ENCODE assay signal across 16 cellular contexts in genomic region chr4:3520276-3520675, GRCh38. TPM values are rescaled to one million over a fixed set of nuclear protein-coding genes. Genes with fewer than 3 reads are reported as not detected.
"Had no signal": no experiment of that assay in that cellular context is flagged by ENCODE, and none has a peak within 500 bp of the region (broad histone marks: within the 10 kb centered on the region; RNA-seq: fewer than 3 reads in every experiment).

No MANE protein-coding gene starts in this region.

- H3K4me1 Mint-ChIP-seq: activated T-helper 17 cell treated with anti-CD3 and anti-CD28 coated beads, Interleukin-2, amount 50 U/mL, for 72 hours; memory B cell had no signal

- H3K4me3 Mint-ChIP-seq: activated T-helper 17 cell treated with anti-CD3 and anti-CD28 coated beads, Interleukin-2, amount 50 U/mL, for 72 hours; memory B cell; nephron had no signal

- H3K27me3 Mint-ChIP-seq: activated T-helper 17 cell treated with anti-CD3 and anti-CD28 coated beads, Interleukin-2, amount 50 U/mL, for 72 hours; memory B cell had no signal

- DNase-seq: activated CD4-positive, CD25-positive, alpha-beta regulatory T cell treated with anti-CD3 and anti-CD28 coated beads, Interleukin-2, amount 50 U/mL, for 72 hours; activated naive CD4-positive, alpha-beta T cell treated with Interleukin-2 at 50 U/mL for 16 hours; erythroblast; islet precursor cell; stimulated activated CD4-positive, alpha-beta T cell treated with anti-CD3 and anti-CD28 coated beads, Interleukin-4, amount 100 ng/mL, for 24 hours; stimulated activated naive CD8-positive, alpha-beta T cell treated with anti-CD3 and anti-CD28 coated beads, Interleukin-15, Interleukin-2, amounts not matched to agents 100 U/mL and 50 U/mL, for 24 hours; trophoblast cell had no signal

- H3K9me3 Mint-ChIP-seq: activated T-helper 17 cell treated with anti-CD3 and anti-CD28 coated beads, Interleukin-2, amount 50 U/mL, for 72 hours; memory B cell; nephron had no signal

- ATAC-seq: activated T-helper 17 cell treated with anti-CD3 and anti-CD28 coated beads, Interleukin-2, amount 50 U/mL, for 72 hours; gastrocnemius medialis; left lobe of liver; psoas muscle; stimulated activated naive CD8-positive, alpha-beta T cell treated with anti-CD3 and anti-CD28 coated beads, Interleukin-15, Interleukin-2, amounts not matched to agents 100 U/mL and 50 U/mL, for 24 hours had no signal

- H3K27ac ChIP-seq: gastrocnemius medialis, psoas muscle had no signal

- H3K27ac Mint-ChIP-seq: activated T-helper 17 cell treated with anti-CD3 and anti-CD28 coated beads, Interleukin-2, amount 50 U/mL, for 72 hours; memory B cell; nephron had no signal

RNA-seq across cellular contexts. Expression of gene DOK7, which starts 57.2 kb away (rescaled TPM):
- total RNA-seq: activated T-helper 17 cell treated with anti-CD3 and anti-CD28 coated beads, Interleukin-2, amount 50 U/mL, for 72 hours; astrocyte; dermis microvascular lymphatic vessel endothelial cell; osteoblast had no signal
